Comparison of ENCODE assay signal across 8 cellular contexts in the genomic region with DNA sequence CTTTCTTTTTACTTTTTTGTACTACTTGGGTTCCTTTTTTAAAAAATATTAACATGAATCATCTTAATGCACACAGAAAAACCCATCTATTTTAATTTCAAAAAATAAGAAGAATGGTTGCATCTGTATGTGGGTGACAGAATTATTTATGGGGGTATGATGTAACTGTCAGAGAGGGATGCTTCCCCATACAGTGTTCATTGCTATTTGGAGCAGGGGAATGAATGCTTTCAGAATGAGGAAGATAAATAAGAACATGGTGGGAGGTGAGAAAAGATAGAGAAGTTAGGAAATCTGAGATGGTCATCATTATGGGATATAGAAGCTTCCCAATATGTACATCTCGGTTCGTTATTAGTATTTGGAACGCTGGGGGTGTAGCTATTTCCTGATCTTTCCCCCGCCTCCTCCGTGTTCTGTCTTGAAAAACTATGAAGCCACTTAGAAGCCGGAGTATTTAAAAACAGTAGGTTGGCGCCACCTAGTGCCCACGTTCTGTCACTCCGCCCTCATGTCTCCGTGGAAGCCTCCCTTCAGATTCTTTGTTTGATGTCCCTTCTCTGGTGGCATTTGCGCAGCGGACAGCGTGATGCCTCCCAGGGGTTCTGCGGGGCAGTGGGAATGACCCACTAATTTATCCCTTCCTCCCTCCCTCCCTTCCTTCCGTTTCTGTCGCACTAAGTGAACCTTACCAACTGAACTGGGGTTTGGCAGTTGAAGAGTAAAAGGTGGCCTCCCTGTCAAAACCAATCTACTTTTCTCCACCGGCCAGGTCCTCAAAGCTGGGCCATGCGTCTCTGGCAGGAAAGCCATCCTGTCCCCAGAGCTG.
DNase-seq lines count a peak whose midpoint lies in the region; ATAC-seq, FAIRE-seq and TF ChIP-seq lines count a peak whose summit lies in the region.

No MANE protein-coding gene starts in this region.

- ATAC-seq in HG02623 (IDR thresholded peaks at IDR 0.05; ENCODE audit: unreplicated experiment), result peak; percentile 82

- H3K4me3 ChIP-seq in GM12864 (ENCODE audit: low read depth, low read length) (no peak overlapping the region), small intestine (ENCODE audit: low read depth in 1 of 2, low read length in 2 of 2) (no peak overlapping the region)

- peak; percentile 84 for TF ChIP-seq CTCF in GM12864 (IDR thresholded peaks at IDR 0.05; ENCODE audit: low read depth, low read length, missing control alignments)

- no peak overlapping the region for H3K27ac ChIP-seq in small intestine (ENCODE audit: low read depth in 1 of 2, low read length in 1 of 2)

- FAIRE-seq in small intestine (lab: Jason Lieb, UNC), result no peak

- no peaks in the 10 kb centered on the region for H3K36me3 ChIP-seq in small intestine (ENCODE audit: control insufficient read depth in 2 of 2, insufficient read depth in 2 of 2, low read length in 2 of 2)

- no peaks in the 10 kb centered on the region for H3K9me3 ChIP-seq in small intestine (ENCODE audit: control insufficient read depth, low read depth)

- no peaks in the 10 kb centered on the region for H3K27me3 ChIP-seq in small intestine (ENCODE audit: control insufficient read depth in 2 of 2, insufficient read depth in 2 of 2, low read length in 2 of 2)

- 8 to 10% (median 8%) methylated on average over 18 of the region's 18 CpGs for WGBS in small intestine, 3 donors

- DNase-seq in GM12864 (ENCODE audit: low read depth), result peak; percentile 34
- peak; percentile 49 for DNase-seq in NCI-H1436 (lab: John Stamatoyannopoulos, UW)
- peak; percentile 35 for DNase-seq in T-helper 9 cell
- DNase-seq in astrocyte of the hippocampus (ENCODE audit: low read depth, low spot score), result peak; percentile 88
- peak in 45 of 51 donors; percentile 3 to 78 (median 35) for DNase-seq in hypothalamus (lab: John Stamatoyannopoulos, UW)
- DNase-seq in small intestine, result peak; percentile 71
- no peak for DNase-seq in mesenteric fat pad (ENCODE audit: low spot score)

- no peaks in the 10 kb centered on the region for H3K4me1 ChIP-seq in small intestine (ENCODE audit: control insufficient read depth in 2 of 2, insufficient read depth in 1 of 2, low read depth in 1 of 2, low read length in 1 of 2)
